In the genomic region with DNA sequence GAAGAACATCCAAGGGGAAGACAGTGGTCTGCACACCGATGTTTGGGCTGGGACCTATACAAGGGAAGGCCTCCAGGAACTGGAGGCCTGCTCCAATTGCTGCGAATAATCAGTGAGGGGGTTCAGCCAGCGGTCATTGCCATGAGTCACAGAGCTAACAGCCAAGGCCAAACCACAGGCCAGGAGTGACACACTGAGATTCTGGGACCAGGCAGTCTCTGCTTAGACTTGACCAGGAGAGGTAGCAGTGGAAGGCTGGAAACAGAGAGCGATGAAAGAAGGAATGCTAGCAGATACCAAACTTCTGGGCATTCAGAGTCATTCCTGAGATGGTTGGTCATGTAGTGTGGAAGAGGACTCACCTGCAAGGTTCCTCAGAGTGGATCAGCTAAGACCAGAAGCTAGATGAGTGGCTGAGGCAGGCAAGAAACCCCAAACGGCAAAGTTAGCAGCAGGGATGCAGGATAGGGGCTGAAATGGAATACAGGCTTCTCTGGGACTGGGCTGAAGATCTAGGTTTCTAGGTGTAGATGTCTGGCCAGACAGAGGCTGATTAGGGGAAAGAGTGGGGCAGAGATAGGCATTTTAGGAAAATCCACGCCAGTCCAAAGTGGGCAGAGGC, we compare ENCODE assay signal across 2 cellular contexts.
TF ChIP-seq lines count a peak whose summit lies in the region.

No MANE protein-coding gene starts in this region.

TF ChIP-seq in A549, 52 proteins besides CTCF, POLR2A, EP300 and RAD21:
- no peak for TF ChIP-seq HOXB5 (CRISPR knock-in tag; IDR thresholded peaks at IDR 0.05)
- TF ChIP-seq RARB (CRISPR knock-in tag; IDR thresholded peaks at IDR 0.05): 0 out of 2 replicates have a peak, but pooled peaks have one; percentile 40
- no peak for TF ChIP-seq ATOH8 (CRISPR knock-in tag; IDR thresholded peaks at IDR 0.05; ENCODE audit: low read depth)
- TF ChIP-seq ESRRA (IDR thresholded peaks at IDR 0.05; ENCODE audit: borderline replicate concordance, low read length): no peak
- TF ChIP-seq JUNB (IDR thresholded peaks at IDR 0.05): 0 out of 2 replicates have a peak, but pooled peaks have one; percentile 16
- no peak for TF ChIP-seq EHF (CRISPR knock-in tag; IDR thresholded peaks at IDR 0.05)
- no peak for TF ChIP-seq SREBF2 (IDR thresholded peaks at IDR 0.05)
- no peak for TF ChIP-seq HDAC2 (IDR thresholded peaks at IDR 0.05)
- no peak for TF ChIP-seq FOSL2 (IDR thresholded peaks at IDR 0.05)
- TF ChIP-seq FOSL2 (CRISPR knock-in tag; IDR thresholded peaks at IDR 0.05): peak; percentile 39; the same call in 1 of the 2 replicates

TF ChIP-seq in HepG2, 621 proteins besides CTCF, POLR2A, EP300 and RAD21:
- TF ChIP-seq PLRG1 (conservative IDR thresholded peaks at IDR 0.05) (no peak), NFATC3 (CRISPR knock-in tag; IDR thresholded peaks at IDR 0.05) (no peak), ATF2 (CRISPR knock-in tag; IDR thresholded peaks at IDR 0.05) (no peak), SRSF1 (optimal IDR thresholded peaks at IDR 0.05; ENCODE audit: low read depth, low read length) (no peak), GPN1 (CRISPR knock-in tag; IDR thresholded peaks at IDR 0.05; ENCODE audit: borderline replicate concordance) (no peak), RARA (CRISPR knock-in tag; IDR thresholded peaks at IDR 0.05) (peak; percentile 50; the same call in 1 of the 2 replicates)
- TF ChIP-seq, protein P1, sequence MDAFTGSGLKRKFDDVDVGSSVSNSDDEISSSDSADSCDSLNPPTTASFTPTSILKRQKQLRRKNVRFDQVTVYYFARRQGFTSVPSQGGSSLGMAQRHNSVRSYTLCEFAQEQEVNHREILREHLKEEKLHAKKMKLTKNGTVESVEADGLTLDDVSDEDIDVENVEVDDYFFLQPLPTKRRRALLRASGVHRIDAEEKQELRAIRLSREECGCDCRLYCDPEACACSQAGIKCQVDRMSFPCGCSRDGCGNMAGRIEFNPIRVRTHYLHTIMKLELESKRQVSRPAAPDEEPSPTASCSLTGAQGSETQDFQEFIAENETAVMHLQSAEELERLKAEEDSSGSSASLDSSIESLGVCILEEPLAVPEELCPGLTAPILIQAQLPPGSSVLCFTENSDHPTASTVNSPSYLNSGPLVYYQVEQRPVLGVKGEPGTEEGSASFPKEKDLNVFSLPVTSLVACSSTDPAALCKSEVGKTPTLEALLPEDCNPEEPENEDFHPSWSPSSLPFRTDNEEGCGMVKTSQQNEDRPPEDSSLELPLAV (CRISPR knock-in tag; conservative IDR thresholded peaks at IDR 0.05; ENCODE audit: low read depth): no peak
- TF ChIP-seq, protein P2, sequence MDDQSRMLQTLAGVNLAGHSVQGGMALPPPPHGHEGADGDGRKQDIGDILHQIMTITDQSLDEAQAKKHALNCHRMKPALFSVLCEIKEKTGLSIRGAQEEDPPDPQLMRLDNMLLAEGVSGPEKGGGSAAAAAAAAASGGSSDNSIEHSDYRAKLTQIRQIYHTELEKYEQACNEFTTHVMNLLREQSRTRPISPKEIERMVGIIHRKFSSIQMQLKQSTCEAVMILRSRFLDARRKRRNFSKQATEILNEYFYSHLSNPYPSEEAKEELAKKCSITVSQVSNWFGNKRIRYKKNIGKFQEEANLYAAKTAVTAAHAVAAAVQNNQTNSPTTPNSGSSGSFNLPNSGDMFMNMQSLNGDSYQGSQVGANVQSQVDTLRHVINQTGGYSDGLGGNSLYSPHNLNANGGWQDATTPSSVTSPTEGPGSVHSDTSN (CRISPR knock-in tag; IDR thresholded peaks at IDR 0.05; ENCODE audit: borderline replicate concordance): no peak
